ENCODE assay signal across 24 cellular contexts in genomic region chr7:38727184-38727940, GRCh38.
"Had no signal": no experiment of that assay in that cellular context is flagged by ENCODE, and none has a peak within 500 bp of the region (broad histone marks: within the 10 kb centered on the region; RNA-seq: fewer than 3 reads in every experiment).

No MANE protein-coding gene starts in this region.

- H3K27me3 ChIP-seq: esophagus muscularis mucosa, gastrocnemius medialis, right lobe of liver, spleen, testis, tibial nerve, upper lobe of right lung, vagina had no signal

- H3K27ac Mint-ChIP-seq: nephron; stimulated activated naive B cell treated with anti-CD40 and anti-IgM and Interleukin-4, amounts not matched to agents 10 μg/mL and 1 μg/mL and 100 μg/mL, for 72 hours; stimulated activated naive CD8-positive, alpha-beta T cell treated with anti-CD3 and anti-CD28 coated beads, Interleukin-15, amount 100 ng/mL, for 72 hours had no signal

- H3K4me1 Mint-ChIP-seq: naive B cell; stimulated activated naive B cell treated with anti-CD40 and anti-IgM and Interleukin-4, amounts not matched to agents 10 μg/mL and 1 μg/mL and 100 μg/mL, for 72 hours; stimulated activated naive CD8-positive, alpha-beta T cell treated with anti-CD3 and anti-CD28 coated beads, Interleukin-15, amount 100 ng/mL, for 72 hours had no signal

- H3K27ac ChIP-seq: epithelial cell of prostate, esophagus muscularis mucosa, gastrocnemius medialis, left ventricle myocardium inferior, lower lobe of right lung, parathyroid adenoma, prostate gland, right lobe of liver, spleen, testis, tibial nerve, upper lobe of right lung, vagina had no signal

- H3K9me3 Mint-ChIP-seq: effector memory CD8-positive, alpha-beta T cell; naive B cell; nephron; stimulated activated naive B cell treated with anti-CD40 and anti-IgM and Interleukin-4, amounts not matched to agents 10 μg/mL and 1 μg/mL and 100 μg/mL, for 72 hours; stimulated activated naive CD8-positive, alpha-beta T cell treated with anti-CD3 and anti-CD28 coated beads, Interleukin-15, amount 100 ng/mL, for 72 hours had no signal

- H3K4me3 Mint-ChIP-seq: effector memory CD8-positive, alpha-beta T cell; naive B cell; nephron; stimulated activated naive B cell treated with anti-CD40 and anti-IgM and Interleukin-4, amounts not matched to agents 10 μg/mL and 1 μg/mL and 100 μg/mL, for 72 hours; stimulated activated naive CD8-positive, alpha-beta T cell treated with anti-CD3 and anti-CD28 coated beads, Interleukin-15, amount 100 ng/mL, for 72 hours had no signal

- H2AFZ ChIP-seq: parathyroid adenoma had no signal

- H3K9me3 ChIP-seq: esophagus muscularis mucosa, gastrocnemius medialis, left ventricle myocardium inferior, lower lobe of right lung, prostate gland, right lobe of liver, spleen, testis, tibial nerve, upper lobe of right lung, vagina had no signal

- H3K4me3 ChIP-seq: esophagus muscularis mucosa, gastrocnemius medialis, left ventricle myocardium inferior, lower lobe of right lung, prostate gland, right lobe of liver, spleen, testis, tibial nerve, upper lobe of right lung, vagina had no signal

- H3K27me3 Mint-ChIP-seq: effector memory CD8-positive, alpha-beta T cell; naive B cell; stimulated activated naive B cell treated with anti-CD40 and anti-IgM and Interleukin-4, amounts not matched to agents 10 μg/mL and 1 μg/mL and 100 μg/mL, for 72 hours; stimulated activated naive CD8-positive, alpha-beta T cell treated with anti-CD3 and anti-CD28 coated beads, Interleukin-15, amount 100 ng/mL, for 72 hours had no signal

- H3K79me2 ChIP-seq: parathyroid adenoma had no signal

- DNase-seq: effector memory CD8-positive, alpha-beta T cell; gastrocnemius medialis; glutamatergic neuron; left ventricle myocardium inferior; lower lobe of right lung; mesenchymal stem cell; midbrain; naive B cell; right lobe of liver; spleen; stimulated activated CD4-positive, alpha-beta T cell treated with anti-CD3 and anti-CD28 coated beads, Interleukin-15, amount 100 ng/mL, for 24 hours; stimulated activated CD4-positive, alpha-beta T cell treated with anti-CD3 and anti-CD28 coated beads, Interleukin-1b, Interleukin-23, amount 100 ng/mL, for 48 hours; stimulated activated CD4-positive, alpha-beta T cell treated with anti-CD3 and anti-CD28 coated beads, Interleukin-4, amount 100 ng/mL, for 24 hours; stimulated activated naive B cell treated with anti-CD40 and anti-IgM and Interleukin-4, amounts not matched to agents 10 μg/mL and 1 μg/mL and 100 μg/mL, for 72 hours; stimulated activated naive CD8-positive, alpha-beta T cell treated with anti-CD3 and anti-CD28 coated beads, Interleukin-15, amount 100 ng/mL, for 72 hours; testis; upper lobe of right lung had no signal

- H3K36me3 ChIP-seq: prostate gland had no signal

- H3K4me1 ChIP-seq: esophagus muscularis mucosa, gastrocnemius medialis, left ventricle myocardium inferior, lower lobe of right lung, parathyroid adenoma, prostate gland, right lobe of liver, spleen, testis, tibial nerve, upper lobe of right lung, vagina had no signal

- ATAC-seq: effector memory CD8-positive, alpha-beta T cell; gastrocnemius medialis; lower lobe of right lung; right lobe of liver; stimulated activated naive B cell treated with anti-CD40 and anti-IgM and Interleukin-4, amounts not matched to agents 10 μg/mL and 1 μg/mL and 100 μg/mL, for 72 hours; stimulated activated naive CD8-positive, alpha-beta T cell treated with anti-CD3 and anti-CD28 coated beads, Interleukin-15, amount 100 ng/mL, for 72 hours; upper lobe of right lung had no signal
